22 cellular contexts compared by ENCODE assay signal in genomic region chr13:28630864-28631263, GRCh38.
"Had no signal": no experiment of that assay in that cellular context is flagged by ENCODE, and none has a peak within 500 bp of the region (broad histone marks: within the 10 kb centered on the region; RNA-seq: fewer than 3 reads in every experiment).

No MANE protein-coding gene starts in this region.

- H3K4me3 ChIP-seq: SJSA1 had no signal

- H3K4me1 ChIP-seq: SJSA1 had no signal

- H3K27ac ChIP-seq: SJSA1 had no signal

- ATAC-seq: activated CD8-positive, alpha-beta T cell treated with anti-CD3 and anti-CD28 coated beads, Interleukin-2, amount 10 ng/mL, durations not matched to agents 7 days and 5 days; Panc1 had no signal

- DNase-seq: activated CD4-positive, alpha-beta T cell treated with anti-CD3 and anti-CD28 coated beads, Interleukin-2, amount 10 ng/mL, durations not matched to agents 7 days and 5 days; activated CD4-positive, alpha-beta T cell treated with anti-CD3 and anti-CD28 coated beads, Interleukin-2, amount 50 U/mL, for 48 hours; activated CD8-positive, alpha-beta T cell treated with anti-CD3 and anti-CD28 coated beads, Interleukin-2, amount 10 ng/mL, durations not matched to agents 7 days and 5 days; activated gamma-delta T cell; activated naive CD4-positive, alpha-beta T cell treated with Interleukin-2 at 50 U/mL for 16 hours; activated naive CD8-positive, alpha-beta T cell treated with anti-CD3 and anti-CD28 coated beads, Interleukin-2, amount 10 ng/mL, durations not matched to agents 7 days and 5 days; activated T-cell treated with anti-CD3 and anti-CD28 coated beads, Interleukin-2, amount 50 U/mL, for 24 hours; caudate nucleus; NCI-H1105; NCI-H1417 treated with DMSO at 0.1 percent for 48 hours; NCI-H187 treated with DMSO at 0.1 percent for 48 hours; NCI-H2081; NCI-H2171 treated with DMSO at 0.1 percent for 48 hours; NCI-H2227 treated with DMSO at 0.1 percent for 48 hours; NCI-H446; NCI-H510A treated with DMSO at 0.1 percent for 48 hours; NCI-H526 treated with DMSO at 0.1 percent for 48 hours; NCI-H774; SHP77 treated with DMSO at 0.1 percent for 48 hours; SK-N-SH had no signal

- H3K9me3 ChIP-seq: SJSA1, SK-N-SH had no signal

- H3K27me3 ChIP-seq: SJSA1 had no signal

- H3K36me3 ChIP-seq: SJSA1 had no signal
